In the genomic region with DNA sequence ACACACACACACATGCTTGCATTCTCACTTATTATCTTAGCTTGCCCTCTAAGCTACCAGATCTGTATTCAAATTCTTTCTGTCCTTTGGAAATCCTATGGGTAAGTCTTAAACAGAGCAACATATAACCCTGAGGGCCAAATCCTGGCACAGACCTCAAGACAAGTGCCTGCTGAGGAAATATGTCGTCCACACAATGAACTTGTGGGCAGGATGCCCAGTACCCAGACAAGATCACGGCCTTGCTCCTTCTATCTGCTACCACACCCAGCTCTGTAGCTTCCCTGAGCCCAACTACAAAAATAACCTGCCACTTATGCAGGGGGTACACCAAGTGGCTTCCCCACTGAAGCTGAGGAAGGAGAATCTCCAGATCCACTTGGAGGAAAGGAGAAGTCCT, we compare ENCODE assay signal across 20 cellular contexts. TPM values are rescaled to one million over a fixed set of nuclear protein-coding genes. Genes with fewer than 3 reads are reported as not detected.
DNase-seq lines count a peak whose midpoint lies in the region; ATAC-seq, FAIRE-seq and TF ChIP-seq lines count a peak whose summit lies in the region.
"Had no signal": no experiment of that assay in that cellular context is flagged by ENCODE, and none has a peak within 500 bp of the region (broad histone marks: within the 10 kb centered on the region; RNA-seq: fewer than 3 reads in every experiment).

No MANE protein-coding gene starts in this region.

- H3K9me3 ChIP-seq in H1 (ENCODE audit: insufficient read depth in 2 of 2, low read depth in 1 of 2, low read length in 1 of 2): peaks cover 10 to 25% of the 10 kb centered on the region in 2 experiments
- H3K9me3 ChIP-seq: SJSA1 had no signal

- H3K79me2 ChIP-seq in H1 (ENCODE audit: control insufficient read depth in 1 of 2, insufficient read depth in 2 of 2, low read length in 2 of 2) (no peaks in the 10 kb centered on the region), mesendoderm (ENCODE audit: control insufficient read depth, insufficient read depth, low read length) (no peaks in the 10 kb centered on the region)

- H4K5ac ChIP-seq in H1 (ENCODE audit: insufficient read length, low read depth, low read length) (no peak overlapping the region), mesendoderm (ENCODE audit: low read length) (no peak overlapping the region)

- no peak overlapping the region for H3K4me2 ChIP-seq in H1 (ENCODE audit: insufficient read depth in 1 of 2, low read depth in 2 of 2, low read length in 2 of 2)
- H3K4me2 ChIP-seq in mesendoderm (ENCODE audit: low read length): no peak overlapping the region

- peaks cover 5 to 19% (median 14%) of the 10 kb centered on the region in 4 experiments; a peak in 6 of 7 replicates for H3K27me3 ChIP-seq in H1 (replicated peaks in 1 of 4; ENCODE audit: control insufficient read depth in 3 of 4, extremely low read depth in 1 of 4, insufficient read depth in 3 of 4, low read length in 3 of 4)
- H3K27me3 ChIP-seq in mesendoderm (ENCODE audit: insufficient read depth, low read length, poor library complexity): no peaks in the 10 kb centered on the region
- H3K27me3 ChIP-seq: SJSA1 had no signal

- POLR2A ChIA-PET in H1 (lab: Charles Lee; ENCODE audit: partially characterized antibody): interaction anchor here (1.9 kb wide), 1 partner anchor 37 kb away, joined by 6 read pairs; a partner anchor contains a TSS

- TF ChIP-seq EP300 in H1 (IDR thresholded peaks at IDR 0.05; ENCODE audit: borderline replicate concordance in 1 of 2, low read depth in 2 of 2, low read length in 2 of 2): no peak

- H2BK5ac ChIP-seq in H1 (ENCODE audit: low read depth, low read length) (no peak overlapping the region), mesendoderm (ENCODE audit: low read length) (peak overlapping the region; percentile 27)

- peak; percentile 5 for DNase-seq in DMS79 treated with DMSO at 0.1 percent for 48 hours (lab: John Stamatoyannopoulos, UW)
- no peak for DNase-seq in DMS79 (lab: John Stamatoyannopoulos, UW)
- DNase-seq in H1 (ENCODE audit: low read depth in 1 of 2, low spot score in 2 of 2): no peak
- DNase-seq in mesendoderm: no peak
- no peak for DNase-seq in DMS53 treated with DMSO at 0.1 percent for 48 hours (lab: John Stamatoyannopoulos, UW; ENCODE audit: unreplicated experiment)
- no peak for DNase-seq in AG20443 (ENCODE audit: low spot score)
- DNase-seq: GF-D8, GOT3, NCI-H1436, NCI-H2029, NCI-H446, NCI-H526 treated with DMSO at 0.1 percent for 48 hours had no signal

- H2BK20ac ChIP-seq in H1 (ENCODE audit: low read length): no peak overlapping the region

- H2AK5ac ChIP-seq in H1 (ENCODE audit: low read depth, low read length) (no peak overlapping the region), mesendoderm (ENCODE audit: low read length) (no peak overlapping the region)

- no peak for ATAC-seq in HG02610 (IDR thresholded peaks at IDR 0.05; ENCODE audit: unreplicated experiment)
- ATAC-seq: K562, Panc1 had no signal

- H3K56ac ChIP-seq in H1 (replicated peaks; ENCODE audit: insufficient read length, low read depth, low read length) (no peak overlapping the region), mesendoderm (ENCODE audit: low read length) (peak overlapping the region; percentile 53)

- H4K20me1 ChIP-seq in H1 (replicated peaks in 1 of 2; ENCODE audit: control insufficient read depth in 1 of 2, insufficient read depth in 2 of 2, low read length in 2 of 2): no peaks in the 10 kb centered on the region

- H3K9ac ChIP-seq in H1 (replicated peaks in 1 of 4; ENCODE audit: extremely low read depth in 1 of 4, low read depth in 3 of 4, low read length in 3 of 4): no peak overlapping the region
- no peak overlapping the region for H3K9ac ChIP-seq in mesendoderm (ENCODE audit: low read length)

- H3K18ac ChIP-seq in H1 (ENCODE audit: extremely low read depth, low read length) (no peak overlapping the region), mesendoderm (ENCODE audit: low read length) (no peak overlapping the region)

- H3K4me3 ChIP-seq in H1 (ENCODE audit: extremely low read depth in 1 of 4, insufficient read depth in 2 of 4, low read depth in 3 of 4, low read length in 4 of 4) (no peak overlapping the region), mesendoderm (ENCODE audit: low read length) (no peak overlapping the region)
- H3K4me3 ChIP-seq: K562, SJSA1 had no signal

- H4K8ac ChIP-seq in H1 (ENCODE audit: extremely low read depth, insufficient read depth, low read length): no peak overlapping the region
- no peak overlapping the region for H4K8ac ChIP-seq in mesendoderm (ENCODE audit: low read depth, low read length)

- H2BK120ac ChIP-seq in H1 (replicated peaks; ENCODE audit: low read depth, low read length): no peak overlapping the region
- H2BK120ac ChIP-seq in mesendoderm (ENCODE audit: low read depth, low read length): no peak overlapping the region

- H3K27ac ChIP-seq in H1 (ENCODE audit: low read depth, low read length): no peak overlapping the region
- H3K27ac ChIP-seq in mesendoderm (ENCODE audit: low read depth, low read length): no peak overlapping the region
- H3K27ac ChIP-seq in temporal lobe (ENCODE audit: low read depth, low read length): peak overlapping the region; percentile 42
- H3K27ac ChIP-seq: 22Rv1, SJSA1 had no signal

- CTCF ChIA-PET in H1 (lab: Charles Lee; ENCODE audit: partially characterized antibody): interaction anchor here (1.0 to 10.3 kb wide), 10 partner anchors 9 to 111 kb away, joined by 3 to 123 read pairs (median 6); a partner anchor contains a TSS

- peak overlapping the region; percentile 16; the same call in 1 of the 2 replicates for H2BK15ac ChIP-seq in H1 (ENCODE audit: low read length)
- H2BK15ac ChIP-seq in mesendoderm (replicated peaks; ENCODE audit: low read depth): no peak overlapping the region

- no peak overlapping the region for H2AFZ ChIP-seq in H1 (ENCODE audit: low read length)

- no peak overlapping the region for H4K91ac ChIP-seq in H1 (replicated peaks; ENCODE audit: insufficient read length, low read length)

- WGBS in H1 (ENCODE audit: extremely low coverage in 1 of 2, insufficient coverage in 1 of 2, insufficient read length in 1 of 2, insufficient replicate concordance in 2 of 2, low coverage in 1 of 2, low lambda C conversion rate in 2 of 2, missing lambda C conversion rate in 1 of 2), 2 experiments: 31% methylated on average over 2 of the region's 2 CpGs; no CpG with 5 or more reads in 1 of the 2 experiments
- WGBS in mesendoderm (ENCODE audit: extremely low coverage, insufficient coverage, low lambda C conversion rate): no CpG with 5 or more reads among the region's 2 CpGs

- H3K23me2 ChIP-seq in H1 (ENCODE audit: low read depth, low read length): no peaks in the 10 kb centered on the region

- no peak for TF ChIP-seq POLR2A in H1 (IDR thresholded peaks at IDR 0.05; ENCODE audit: control extremely low read depth in 1 of 2, low read depth in 2 of 2, low read length in 2 of 2)

- H2BK12ac ChIP-seq in H1 (ENCODE audit: low read depth, low read length): 0 out of 2 replicates have a peak overlapping the region, but pooled peaks have one; percentile 50

- FAIRE-seq in H1 (lab: Jason Lieb, UNC): no peak
- FAIRE-seq: GM19239, K562 had no signal

- no peak overlapping the region for H3K14ac ChIP-seq in H1 (ENCODE audit: insufficient read length)

- H3K4ac ChIP-seq in H1 (replicated peaks; ENCODE audit: insufficient read length, low read depth, low read length) (peak overlapping the region; percentile 27), mesendoderm (ENCODE audit: low read depth, low read length) (no peak overlapping the region)

- TF ChIP-seq RAD21 in H1 (IDR thresholded peaks at IDR 0.05 in 1 of 2, conservative IDR thresholded peaks at IDR 0.05 in 1 of 2; ENCODE audit: low read depth in 2 of 2, low read length in 2 of 2): no peak

- TF ChIP-seq CTCF in H1 (IDR thresholded peaks at IDR 0.05; ENCODE audit: control extremely low read depth in 1 of 3, insufficient read depth in 1 of 3, low read depth in 1 of 3, low read length in 3 of 3): no peak

- H3K4me1 ChIP-seq in H1 (replicated peaks in 1 of 4; ENCODE audit: control insufficient read depth in 3 of 4, insufficient read depth in 4 of 4, low read length in 3 of 4) (peaks cover 0 to 11% (median 2%) of the 10 kb centered on the region in 4 experiments; a peak in 5 of 7 replicates), mesendoderm (ENCODE audit: control insufficient read depth, low read depth, low read length) (peaks cover 9% of the 10 kb centered on the region)
- H3K4me1 ChIP-seq: SJSA1 had no signal

- H3K79me1 ChIP-seq in H1 (ENCODE audit: low read depth, low read length) (no peaks in the 10 kb centered on the region), mesendoderm (ENCODE audit: low read length) (no peaks in the 10 kb centered on the region)

- H3K36me3 ChIP-seq in H1 (ENCODE audit: control insufficient read depth in 2 of 4, insufficient read depth in 4 of 4, low read length in 3 of 4) (no peaks in the 10 kb centered on the region), mesendoderm (ENCODE audit: control insufficient read depth, insufficient read depth, low read length) (no peaks in the 10 kb centered on the region)
- H3K36me3 ChIP-seq: SJSA1 had no signal

- no peak overlapping the region for H3K23ac ChIP-seq in H1 (ENCODE audit: insufficient read length)
- no peak overlapping the region for H3K23ac ChIP-seq in mesendoderm (ENCODE audit: low read length)

TF ChIP-seq in H1, 55 proteins besides CTCF, POLR2A, EP300 and RAD21 (continues in another document):
- TF ChIP-seq NANOG (IDR thresholded peaks at IDR 0.05; ENCODE audit: insufficient read depth, low read depth, low read length, poor library complexity, severe bottlenecking) (no peak), ZNF274 (IDR thresholded peaks at IDR 0.05; ENCODE audit: borderline replicate concordance, extremely low read depth, low read length) (no peak), RBBP5 (IDR thresholded peaks at IDR 0.05; ENCODE audit: borderline replicate concordance, low read depth, low read length) (no peak), BRCA1 (IDR thresholded peaks at IDR 0.05; ENCODE audit: low read depth, low read length) (no peak), SRF (IDR thresholded peaks at IDR 0.05; ENCODE audit: low read depth, low read length) (no peak), TBP (IDR thresholded peaks at IDR 0.05; ENCODE audit: low read depth, low read length) (no peak), POU5F1 (IDR thresholded peaks at IDR 0.05; ENCODE audit: low read depth, low read length) (no peak), RXRA (IDR thresholded peaks at IDR 0.05; ENCODE audit: insufficient read depth, low read depth, low read length) (no peak)

RNA-seq across cellular contexts. Expression of a gene that starts 37.3 kb away (rescaled TPM):
- 1.6 and 2.1 TPM in 2 replicates for total RNA-seq in H1 (2021; fragmentation: NEBNext Ultra II Directional; extraction: Animal tissue kit (Norgen Biotek cat#: 25700))
- polyA plus RNA-seq in H1 (2011; rRNA removed): 2.5 and 3.0 TPM in 2 replicates
- polyA plus RNA-seq in H1 (2011; cell fraction: cytosol; rRNA removed): 0.93 TPM
- polyA plus RNA-seq in H1 (2011; cell fraction: nucleus; rRNA removed): 3.6 TPM
- polyA plus RNA-seq in H1 (2012, experiment 1 of 2): 1.4 to 3.3 TPM (median 2.5 TPM) in 4 replicates
- 2.0 TPM for polyA plus RNA-seq in H1 (2012, experiment 2 of 2)
- polyA plus RNA-seq in H1 (2013, experiment 1 of 2): 2.5 TPM
- polyA plus RNA-seq in H1 (2013, experiment 2 of 2): 3.8 TPM
- 2.4 and 4.4 TPM in 2 replicates for polyA minus RNA-seq in H1 (2011; rRNA and poly(A)+ RNA removed)
- polyA minus RNA-seq in H1 (2011; cell fraction: cytosol; rRNA and poly(A)+ RNA removed): 1.4 TPM
- 0.90 TPM for polyA minus RNA-seq in H1 (2011; cell fraction: nucleus; rRNA and poly(A)+ RNA removed)
- 0.94 TPM for polyA plus RNA-seq in mesendoderm (2013, experiment 1 of 2)
- polyA plus RNA-seq in mesendoderm (2013, experiment 2 of 2): 1.0 TPM
- 0.49 TPM for total RNA-seq in temporal lobe
- total RNA-seq: Daoy, K562, SJSA1 had no signal
- polyA plus RNA-seq: K562 had no signal
